Comparison of ENCODE assay signal across 16 cellular contexts in the genomic region with DNA sequence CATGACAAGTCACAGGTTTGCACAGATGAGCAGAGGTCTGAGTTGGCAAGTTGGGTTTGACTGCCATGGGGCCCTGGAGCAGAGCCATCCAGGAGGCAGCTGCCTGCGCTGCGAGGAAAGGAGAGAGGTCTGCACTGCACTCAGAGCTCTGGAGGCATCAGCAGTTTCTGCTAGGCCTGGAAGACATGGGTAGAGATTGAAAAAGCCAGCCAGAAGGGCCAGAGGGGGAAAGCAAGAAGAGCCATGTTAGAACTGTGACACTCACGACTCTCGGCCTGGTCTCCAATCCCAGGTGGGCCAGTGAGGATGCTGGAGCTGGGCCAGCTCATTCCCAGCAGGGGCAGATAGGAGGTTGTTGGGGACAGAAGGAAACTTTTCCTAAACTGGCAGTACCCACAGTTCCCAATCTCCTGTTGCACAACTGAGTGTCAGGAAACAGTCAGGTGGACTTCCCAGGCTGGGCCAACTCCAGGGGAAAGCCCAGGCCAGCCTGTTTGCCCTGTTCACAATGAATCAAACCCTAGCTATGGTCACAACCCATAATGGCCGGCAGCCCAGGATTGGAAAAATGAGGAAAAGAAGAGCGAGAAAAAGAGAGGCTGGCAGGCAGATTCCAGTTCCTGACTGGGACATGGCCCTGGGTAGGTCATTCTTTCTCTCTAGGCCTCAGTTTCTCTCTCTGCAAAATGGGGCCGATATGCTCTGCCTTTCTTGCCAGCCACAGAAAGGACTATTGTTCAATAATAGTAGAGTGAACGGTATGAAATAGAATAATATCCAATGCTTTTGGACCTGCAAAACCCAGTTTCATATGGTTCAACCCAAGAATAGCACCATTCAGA. TPM values are rescaled to one million over a fixed set of nuclear protein-coding genes. Genes with fewer than 3 reads are reported as not detected.
DNase-seq lines count a peak whose midpoint lies in the region; ATAC-seq and TF ChIP-seq lines count a peak whose summit lies in the region.
"Had no signal": no experiment of that assay in that cellular context is flagged by ENCODE, and none has a peak within 500 bp of the region (broad histone marks: within the 10 kb centered on the region; RNA-seq: fewer than 3 reads in every experiment).

No MANE protein-coding gene starts in this region.

- H3K36me3 ChIP-seq in adrenal gland (replicated peaks in 1 of 2) (no peaks in the 10 kb centered on the region), stomach (peaks cover 0 to 8% (median 3%) of the 10 kb centered on the region in 4 donors)

- WGBS in adrenal gland, 4 donors: 83 to 88% (median 84%) methylated on average over 8 of the region's 8 CpGs
- WGBS in stomach, 5 donors: 72 to 89% (median 79%) methylated on average over 8 of the region's 8 CpGs

- CTCF ChIA-PET in HEK293T (lab: Yijun Ruan, JAX): interaction anchor here (1.0 kb wide), 1 partner anchor 11 kb away, joined by 4 read pairs; no protein-coding TSS in a partner anchor

- H3K27me3 ChIP-seq in adrenal gland (no peaks in the 10 kb centered on the region), stomach (no peaks in the 10 kb centered on the region)

- H3K4me3 ChIP-seq in adrenal gland (no peak overlapping the region), stomach (no peak overlapping the region)
- H3K4me3 ChIP-seq: tibial nerve had no signal

- TF ChIP-seq EP300 in stomach (IDR thresholded peaks at IDR 0.05): no peak

- POLR2A ChIA-PET in HEK293T (lab: Yijun Ruan, JAX): no interaction called here

- TF ChIP-seq POLR2A in adrenal gland (IDR thresholded peaks at IDR 0.05) (no peak), stomach (IDR thresholded peaks at IDR 0.05) (no peak)

- intact Hi-C loops in adrenal gland (cut with DNase I): no loop called here
- intact Hi-C loops in stomach (cut with DNase I; ENCODE audit: low total_unique reads): no loop called here

- TF ChIP-seq CTCF in adrenal gland (IDR thresholded peaks at IDR 0.05): no peak
- TF ChIP-seq CTCF in stomach (IDR thresholded peaks at IDR 0.05): no peak

- H3K4me1 ChIP-seq in adrenal gland (replicated peaks in 1 of 2) (no peaks in the 10 kb centered on the region), stomach (peaks cover 0 to 8% (median 2%) of the 10 kb centered on the region in 4 donors)
- H3K4me1 ChIP-seq: tibial nerve had no signal

- H3K27ac ChIP-seq in adrenal gland (no peak overlapping the region), stomach (peak overlapping the region in 1 of 5 donors; percentile 42)
- H3K27ac ChIP-seq: RWPE1, tibial nerve had no signal

- DNase-seq in HEK293T (ENCODE audit: extremely low spot score) (peak; percentile 4), adrenal gland (peak in 6 of 7 donors; percentile 8 to 44 (median 22)), left lobe of liver (ENCODE audit: low spot score) (peak; percentile 95), stomach (peak; percentile 51), T-helper 1 cell (no peak)
- no peak for DNase-seq in activated CD4-positive, CD25-positive, alpha-beta regulatory T cell treated with anti-CD3 and anti-CD28 coated beads, Interleukin-2, amount 50 U/mL, for 72 hours
- DNase-seq: activated CD4-positive, alpha-beta T cell treated with anti-CD3 and anti-CD28 coated beads, Interleukin-2, amount 50 U/mL, for 48 hours; activated gamma-delta T cell; CD4-positive, alpha-beta memory T cell; effector CD8-positive, alpha-beta T cell had no signal

- no peaks in the 10 kb centered on the region for H3K9me3 ChIP-seq in adrenal gland (replicated peaks in 1 of 3)
- no peaks in the 10 kb centered on the region for H3K9me3 ChIP-seq in stomach
- H3K9me3 ChIP-seq: tibial nerve had no signal

- ATAC-seq in left lobe of liver (peak; percentile 79), GM19452 (IDR thresholded peaks at IDR 0.05; ENCODE audit: unreplicated experiment) (no peak), HG02970 (IDR thresholded peaks at IDR 0.05; ENCODE audit: low FRiP score, unreplicated experiment) (no peak)

TF ChIP-seq in HEK293T, 16 proteins besides CTCF, POLR2A, EP300 and RAD21:
- no peak for TF ChIP-seq HDGF (IDR thresholded peaks at IDR 0.05; ENCODE audit: borderline replicate concordance)
- no peak for TF ChIP-seq NFRKB (IDR thresholded peaks at IDR 0.05)
- no peak for TF ChIP-seq L3MBTL2 (conservative IDR thresholded peaks at IDR 0.05)
- no peak for TF ChIP-seq ARNT (IDR thresholded peaks at IDR 0.05)
- no peak for TF ChIP-seq SUZ12 (IDR thresholded peaks at IDR 0.05)
- no peak for TF ChIP-seq FOXA1 (IDR thresholded peaks at IDR 0.05)
- TF ChIP-seq BHLHE40 (IDR thresholded peaks at IDR 0.05; ENCODE audit: borderline replicate concordance): no peak
- TF ChIP-seq SP1 (IDR thresholded peaks at IDR 0.05): no peak
- no peak for TF ChIP-seq FOXM1 (IDR thresholded peaks at IDR 0.05; ENCODE audit: borderline replicate concordance)
- TF ChIP-seq ELF4 (IDR thresholded peaks at IDR 0.05): no peak
- no peak for TF ChIP-seq ZNF384 (IDR thresholded peaks at IDR 0.05)

RNA-seq across cellular contexts. Expression of gene ORM1, which starts 7.8 kb away (rescaled TPM):
- total RNA-seq in adrenal gland (10 to 100 TPM in 1 of 8 donors, 1 to 10 TPM in 6, not detected in 1; 2.9 to 26.0 (median 4.0) TPM), left lobe of liver (19,737 TPM), stomach (1 to 10 TPM in 2 of 5 donors, not detected in 3; 1.6 to 2.2 TPM)
- polyA plus RNA-seq in adrenal gland (10 to 100 TPM in 2 of 3 donors, 1 to 10 TPM in 1; 3.3 to 24.8 (median 14.3) TPM), stomach (10 to 100 TPM in 1 of 3 donors, 1 to 10 TPM in 2; 2.9 to 14.8 (median 3.9) TPM)
- total RNA-seq: CD4-positive, alpha-beta memory T cell; HT1080; pulmonary artery endothelial cell; tibial nerve had no signal
- polyA plus RNA-seq: CD4-positive, alpha-beta memory T cell had no signal

RNA-seq across cellular contexts. Expression of gene ORM2, which starts 14.6 kb away (rescaled TPM):
- 1 to 10 TPM in 4 of 8 donors, under 1 TPM in 1, not detected in 3; 0.60 to 6.8 (median 1.8) TPM for total RNA-seq in adrenal gland
- polyA plus RNA-seq in adrenal gland: 10 to 100 TPM in 1 of 3 donors, 1 to 10 TPM in 1, under 1 TPM in 1; 0.88 to 16.2 (median 1.3) TPM
- 4,103 TPM for total RNA-seq in left lobe of liver
- 1 to 10 TPM in 2 of 5 donors, not detected in 3; 1.2 to 2.0 TPM for total RNA-seq in stomach
- polyA plus RNA-seq in stomach: 10 to 100 TPM in 1 of 3 donors, 1 to 10 TPM in 1, not detected in 1; 4.9 to 17.1 TPM
- total RNA-seq: CD4-positive, alpha-beta memory T cell; HT1080; pulmonary artery endothelial cell; tibial nerve had no signal
- polyA plus RNA-seq: CD4-positive, alpha-beta memory T cell had no signal

Comparison
In these comparisons a context has a peak if more than half of its experiments do, and no peak if none do; other contexts are left out.
1. DNase-seq: peak in HEK293T (single experiment), adrenal gland (6 of 7), left lobe of liver (single experiment) and stomach (single experiment); none in T-helper 1 cell (0 of 5) and activated CD4-positive, CD25-positive, alpha-beta regulatory T cell treated with anti-CD3 and anti-CD28 coated beads, Interleukin-2, amount 50 U/mL, for 72 hours (single experiment).
2. RNA of gene ORM1, which starts 7.8 kb away (total RNA-seq): 19,737 TPM in left lobe of liver (single experiment); 2.9 to 26.0 TPM in adrenal gland and 1.6 to 2.2 TPM in stomach; every median in the first group is over 100 times any median in the second.
3. RNA of gene ORM2, which starts 14.6 kb away (total RNA-seq): 4,103 TPM in left lobe of liver (single experiment); 0.60 to 6.8 TPM in adrenal gland and 1.2 to 2.0 TPM in stomach; every median in the first group is over 100 times any median in the second.